8 cellular contexts compared by ENCODE assay signal in the genomic region with DNA sequence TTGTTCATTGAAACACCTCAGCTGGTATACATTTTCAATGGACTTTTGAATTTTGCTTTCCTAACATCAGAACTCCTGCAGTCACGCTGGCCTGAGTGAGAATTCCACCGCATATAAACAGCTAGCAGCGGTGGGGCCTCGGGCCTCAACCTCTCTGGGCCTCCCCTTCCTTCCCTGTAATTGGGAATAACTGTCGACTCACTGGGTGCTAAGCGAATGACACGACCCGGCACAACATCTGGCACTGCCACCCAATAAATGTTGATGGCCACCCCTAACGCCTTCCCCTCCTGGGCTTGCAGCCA. TPM values are rescaled to one million over a fixed set of nuclear protein-coding genes. Genes with fewer than 3 reads are reported as not detected.
DNase-seq lines count a peak whose midpoint lies in the region; ATAC-seq and TF ChIP-seq lines count a peak whose summit lies in the region.

No MANE protein-coding gene starts in this region.

- H3K36me3 Mint-ChIP-seq in progenitor cell of endocrine pancreas (ENCODE audit: insufficient read depth) = peaks cover 5% of the 10 kb centered on the region

- no peak for ATAC-seq in GM21723 (IDR thresholded peaks at IDR 0.05; ENCODE audit: unreplicated experiment)

- H3K36me3 ChIP-seq in SK-N-MC (ENCODE audit: insufficient read depth, low read length) = no peaks in the 10 kb centered on the region

- H3K27ac ChIP-seq in SK-N-MC = peak overlapping the region; percentile 46

- no peaks in the 10 kb centered on the region for H3K9me3 ChIP-seq in SK-N-MC (ENCODE audit: low read depth, low read length)

- H3K9me3 Mint-ChIP-seq in progenitor cell of endocrine pancreas (ENCODE audit: low read depth) = no peaks in the 10 kb centered on the region

- H3K9ac ChIP-seq in SK-N-MC (ENCODE audit: insufficient read length) = peak overlapping the region; percentile 87

- TF ChIP-seq CTCF in GM12864 (IDR thresholded peaks at IDR 0.05; ENCODE audit: low read depth, low read length, missing control alignments) (no peak), fibroblast of the aortic adventitia (IDR thresholded peaks at IDR 0.05; ENCODE audit: insufficient read depth, low read length) (no peak), progenitor cell of endocrine pancreas (IDR thresholded peaks at IDR 0.05; ENCODE audit: unreplicated experiment) (no peak)

- DNase-seq in GM12864 (ENCODE audit: low read depth) = no peak
- DNase-seq in SK-N-MC (ENCODE audit: low read depth, low spot score) = no peak
- DNase-seq in fibroblast of the aortic adventitia (ENCODE audit: low read depth) = no peak
- DNase-seq in progenitor cell of endocrine pancreas (ENCODE audit: low spot score, unreplicated experiment) = no peak
- DNase-seq in activated CD4-positive, CD25-positive, alpha-beta regulatory T cell treated with anti-CD3 and anti-CD28 coated beads, Interleukin-2, amount 50 U/mL, for 72 hours = no peak
- DNase-seq in SHP77 treated with DMSO at 0.1 percent for 48 hours (lab: John Stamatoyannopoulos, UW) = no peak
- DNase-seq in NCI-H345 (lab: John Stamatoyannopoulos, UW) = no peak

- H3K27me3 Mint-ChIP-seq in progenitor cell of endocrine pancreas = no peaks in the 10 kb centered on the region

- peak overlapping the region; percentile 98 for H3K4me3 Mint-ChIP-seq in progenitor cell of endocrine pancreas (ENCODE audit: low read depth)

- H3K27ac Mint-ChIP-seq in progenitor cell of endocrine pancreas = peak overlapping the region; percentile 99

- H3K4me3 ChIP-seq in GM12864 (ENCODE audit: low read depth, low read length) (peak overlapping the region; percentile 94), SK-N-MC (peak overlapping the region; percentile 90), fibroblast of the aortic adventitia (ENCODE audit: low read depth, low read length) (peak overlapping the region; percentile 84)

- H3K4me1 Mint-ChIP-seq in progenitor cell of endocrine pancreas (ENCODE audit: low read depth) = peaks cover 7% of the 10 kb centered on the region

RNA-seq across cellular contexts. Expression of a gene that starts 0.7 kb away (rescaled TPM):
- total RNA-seq in fibroblast of the aortic adventitia (ENCODE audit: low replicate concordance) (32.2 and 38.8 TPM in 2 replicates), progenitor cell of endocrine pancreas (41.1 and 43.9 TPM in 2 replicates)

RNA-seq across cellular contexts. Expression of a gene that starts 19.5 kb away (rescaled TPM):
- total RNA-seq in fibroblast of the aortic adventitia (ENCODE audit: low replicate concordance) (20.2 and 24.6 TPM in 2 replicates), progenitor cell of endocrine pancreas (57.5 and 65.5 TPM in 2 replicates)
